1 cellular context compared by ENCODE assay signal in genomic region chr12:95224202-95225170, GRCh38.
TF ChIP-seq lines count a peak whose summit lies in the region.

No MANE protein-coding gene starts in this region.

TF ChIP-seq in H1, 55 proteins besides CTCF, POLR2A, EP300 and RAD21:
- TF ChIP-seq MAFK (IDR thresholded peaks at IDR 0.05; ENCODE audit: low read depth, low read length) (peak; percentile 56), BCL11A (IDR thresholded peaks at IDR 0.05; ENCODE audit: low read depth in 2 of 2, low read length in 2 of 2) (no peak)
TF ChIP-seq in H1: peak in this region for 1.
